ENCODE assay signal across 7 cellular contexts in the genomic region with DNA sequence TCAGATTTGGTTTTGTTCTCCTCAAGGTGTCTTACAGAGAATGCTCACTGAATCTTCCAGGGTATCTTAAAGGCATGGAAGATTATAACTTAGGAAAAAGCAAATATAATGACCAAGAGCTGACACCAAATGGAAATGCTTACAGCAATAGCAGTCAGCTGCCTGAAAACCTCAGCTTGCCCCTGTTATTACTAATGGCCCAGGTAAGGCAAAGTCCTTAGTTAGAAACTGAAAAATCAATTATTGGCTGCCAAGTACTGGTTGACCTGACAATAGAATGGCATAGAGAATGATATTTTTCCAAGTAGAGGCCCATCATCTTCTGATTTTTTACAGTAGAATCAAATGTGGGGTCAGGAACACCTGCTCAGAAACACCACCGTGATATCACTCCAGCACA.
"Had no signal": no experiment of that assay in that cellular context is flagged by ENCODE, and none has a peak within 500 bp of the region (broad histone marks: within the 10 kb centered on the region; RNA-seq: fewer than 3 reads in every experiment).

No MANE protein-coding gene starts in this region.

- ATAC-seq: GM12878 had no signal

- FAIRE-seq: G401.6, GM12878, GM12891, GM18507, GM19239 had no signal

- DNase-seq: GDM1, GF-D8 had no signal

- H3K4me3 ChIP-seq: GM12878 had no signal
